1 cellular context compared by ENCODE assay signal in the genomic region with DNA sequence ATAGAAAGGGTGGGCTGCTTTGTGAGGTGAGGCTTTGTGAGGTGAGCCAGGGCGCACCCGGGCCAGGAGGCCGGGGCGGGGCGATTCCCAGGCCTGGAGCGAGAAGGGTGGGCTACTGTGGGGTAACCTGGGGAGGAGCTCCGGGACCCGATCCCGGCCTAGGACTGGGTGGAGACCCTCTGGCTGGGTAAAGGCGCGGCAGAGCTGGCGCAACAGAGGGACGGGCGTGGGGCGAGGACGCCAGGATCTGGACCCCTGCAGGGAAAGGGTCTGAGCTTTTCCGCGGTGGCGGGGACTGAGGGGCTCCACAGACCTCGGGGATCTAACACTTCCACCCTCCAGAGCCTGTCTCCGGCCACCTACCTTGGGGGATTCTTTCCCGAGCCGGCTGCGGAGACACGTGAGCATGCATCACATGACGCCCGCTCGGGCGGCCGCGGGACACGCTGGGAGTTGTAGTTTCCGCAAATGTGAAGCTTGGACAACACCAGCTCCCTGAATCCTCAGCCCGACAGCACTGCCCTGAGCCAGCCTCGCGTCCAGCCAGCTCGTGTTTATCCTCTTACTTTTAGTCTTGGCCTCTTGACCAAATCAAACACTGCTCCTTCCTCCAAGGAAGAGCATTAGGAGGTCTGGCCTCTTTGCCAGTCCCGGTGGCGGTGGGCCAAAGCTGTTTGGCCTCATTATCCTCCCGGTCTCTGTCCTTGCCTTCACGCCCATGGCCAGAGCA.
TF ChIP-seq lines count a peak whose summit lies in the region.

A gene with protein sequence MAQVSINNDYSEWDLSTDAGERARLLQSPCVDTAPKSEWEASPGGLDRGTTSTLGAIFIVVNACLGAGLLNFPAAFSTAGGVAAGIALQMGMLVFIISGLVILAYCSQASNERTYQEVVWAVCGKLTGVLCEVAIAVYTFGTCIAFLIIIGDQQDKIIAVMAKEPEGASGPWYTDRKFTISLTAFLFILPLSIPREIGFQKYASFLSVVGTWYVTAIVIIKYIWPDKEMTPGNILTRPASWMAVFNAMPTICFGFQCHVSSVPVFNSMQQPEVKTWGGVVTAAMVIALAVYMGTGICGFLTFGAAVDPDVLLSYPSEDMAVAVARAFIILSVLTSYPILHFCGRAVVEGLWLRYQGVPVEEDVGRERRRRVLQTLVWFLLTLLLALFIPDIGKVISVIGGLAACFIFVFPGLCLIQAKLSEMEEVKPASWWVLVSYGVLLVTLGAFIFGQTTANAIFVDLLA (minus strand): TSS at position 417 of the 730 bp plus-strand sequence. CDS start 4,644 bp downstream, outside the sequence.

TF ChIP-seq in HEK293, 187 proteins besides CTCF, POLR2A, EP300 and RAD21 (continued from another document):
- TF ChIP-seq, protein P1, sequence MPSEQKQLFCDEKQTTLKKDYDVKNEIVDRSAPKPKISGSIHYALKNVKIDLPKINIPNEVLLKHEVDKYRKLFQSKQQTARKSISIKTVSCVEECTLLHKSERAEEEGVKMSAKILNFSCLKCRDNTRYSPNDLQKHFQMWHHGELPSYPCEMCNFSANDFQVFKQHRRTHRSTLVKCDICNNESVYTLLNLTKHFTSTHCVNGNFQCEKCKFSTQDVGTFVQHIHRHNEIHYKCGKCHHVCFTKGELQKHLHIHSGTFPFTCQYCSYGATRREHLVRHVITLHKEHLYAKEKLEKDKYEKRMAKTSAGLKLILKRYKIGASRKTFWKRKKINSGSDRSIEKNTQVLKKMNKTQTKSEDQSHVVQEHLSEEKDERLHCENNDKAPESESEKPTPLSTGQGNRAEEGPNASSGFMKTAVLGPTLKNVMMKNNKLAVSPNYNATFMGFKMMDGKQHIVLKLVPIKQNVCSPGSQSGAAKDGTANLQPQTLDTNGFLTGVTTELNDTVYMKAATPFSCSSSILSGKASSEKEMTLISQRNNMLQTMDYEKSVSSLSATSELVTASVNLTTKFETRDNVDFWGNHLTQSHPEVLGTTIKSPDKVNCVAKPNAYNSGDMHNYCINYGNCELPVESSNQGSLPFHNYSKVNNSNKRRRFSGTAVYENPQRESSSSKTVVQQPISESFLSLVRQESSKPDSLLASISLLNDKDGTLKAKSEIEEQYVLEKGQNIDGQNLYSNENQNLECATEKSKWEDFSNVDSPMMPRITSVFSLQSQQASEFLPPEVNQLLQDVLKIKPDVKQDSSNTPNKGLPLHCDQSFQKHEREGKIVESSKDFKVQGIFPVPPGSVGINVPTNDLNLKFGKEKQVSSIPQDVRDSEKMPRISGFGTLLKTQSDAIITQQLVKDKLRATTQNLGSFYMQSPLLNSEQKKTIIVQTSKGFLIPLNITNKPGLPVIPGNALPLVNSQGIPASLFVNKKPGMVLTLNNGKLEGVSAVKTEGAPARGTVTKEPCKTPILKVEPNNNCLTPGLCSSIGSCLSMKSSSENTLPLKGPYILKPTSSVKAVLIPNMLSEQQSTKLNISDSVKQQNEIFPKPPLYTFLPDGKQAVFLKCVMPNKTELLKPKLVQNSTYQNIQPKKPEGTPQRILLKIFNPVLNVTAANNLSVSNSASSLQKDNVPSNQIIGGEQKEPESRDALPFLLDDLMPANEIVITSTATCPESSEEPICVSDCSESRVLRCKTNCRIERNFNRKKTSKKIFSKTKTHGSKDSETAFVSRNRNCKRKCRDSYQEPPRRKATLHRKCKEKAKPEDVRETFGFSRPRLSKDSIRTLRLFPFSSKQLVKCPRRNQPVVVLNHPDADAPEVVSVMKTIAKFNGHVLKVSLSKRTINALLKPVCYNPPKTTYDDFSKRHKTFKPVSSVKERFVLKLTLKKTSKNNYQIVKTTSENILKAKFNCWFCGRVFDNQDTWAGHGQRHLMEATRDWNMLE (tag by site-specific recombination; conservative IDR thresholded peaks at IDR 0.05; ENCODE audit: low read depth) = 0 out of 2 replicates have a peak, but pooled peaks have one; percentile 36
